In the genomic region with DNA sequence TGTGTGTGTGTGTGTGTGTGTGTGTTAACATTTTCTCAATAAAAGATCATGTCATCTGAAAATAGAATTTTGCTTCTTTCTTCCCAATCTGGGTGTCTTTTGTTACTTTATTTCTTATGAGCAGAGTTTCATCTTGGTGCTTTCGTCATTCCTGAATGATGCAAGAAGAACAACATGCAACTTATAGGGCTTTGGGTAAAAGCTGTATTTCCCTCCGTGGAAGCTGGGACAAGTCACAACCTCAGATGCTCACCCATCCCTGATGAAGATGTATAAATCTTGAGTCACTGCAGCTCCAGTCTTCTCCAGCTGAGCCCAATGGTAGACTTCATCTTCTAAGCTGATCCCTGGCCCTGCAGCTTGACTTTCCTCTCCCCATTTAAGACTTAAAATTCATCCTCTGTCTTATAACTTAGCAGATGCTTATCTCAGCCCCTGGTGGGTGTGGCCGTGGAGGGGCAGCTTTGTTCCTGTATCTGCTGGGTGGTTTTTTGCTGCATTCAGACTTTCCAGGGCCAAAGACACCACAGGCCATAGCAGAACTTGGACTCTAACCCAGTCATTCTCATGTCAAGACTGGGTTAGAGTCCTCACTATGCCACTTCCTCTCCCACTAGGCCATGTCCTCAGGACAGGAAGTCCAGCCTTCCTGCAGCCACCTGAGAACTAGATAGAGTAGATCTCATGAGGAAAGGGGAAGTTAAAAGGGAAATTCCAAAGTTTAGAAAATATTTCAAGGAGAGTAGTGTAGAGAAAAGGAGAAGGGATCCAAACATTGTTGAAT, we compare ENCODE assay signal across 1 cellular context.
TF ChIP-seq lines count a peak whose summit lies in the region.

No MANE protein-coding gene starts in this region.

TF ChIP-seq in GM12878, 131 proteins besides CTCF, POLR2A, EP300 and RAD21 (continued from another document):
- TF ChIP-seq, protein P1, sequence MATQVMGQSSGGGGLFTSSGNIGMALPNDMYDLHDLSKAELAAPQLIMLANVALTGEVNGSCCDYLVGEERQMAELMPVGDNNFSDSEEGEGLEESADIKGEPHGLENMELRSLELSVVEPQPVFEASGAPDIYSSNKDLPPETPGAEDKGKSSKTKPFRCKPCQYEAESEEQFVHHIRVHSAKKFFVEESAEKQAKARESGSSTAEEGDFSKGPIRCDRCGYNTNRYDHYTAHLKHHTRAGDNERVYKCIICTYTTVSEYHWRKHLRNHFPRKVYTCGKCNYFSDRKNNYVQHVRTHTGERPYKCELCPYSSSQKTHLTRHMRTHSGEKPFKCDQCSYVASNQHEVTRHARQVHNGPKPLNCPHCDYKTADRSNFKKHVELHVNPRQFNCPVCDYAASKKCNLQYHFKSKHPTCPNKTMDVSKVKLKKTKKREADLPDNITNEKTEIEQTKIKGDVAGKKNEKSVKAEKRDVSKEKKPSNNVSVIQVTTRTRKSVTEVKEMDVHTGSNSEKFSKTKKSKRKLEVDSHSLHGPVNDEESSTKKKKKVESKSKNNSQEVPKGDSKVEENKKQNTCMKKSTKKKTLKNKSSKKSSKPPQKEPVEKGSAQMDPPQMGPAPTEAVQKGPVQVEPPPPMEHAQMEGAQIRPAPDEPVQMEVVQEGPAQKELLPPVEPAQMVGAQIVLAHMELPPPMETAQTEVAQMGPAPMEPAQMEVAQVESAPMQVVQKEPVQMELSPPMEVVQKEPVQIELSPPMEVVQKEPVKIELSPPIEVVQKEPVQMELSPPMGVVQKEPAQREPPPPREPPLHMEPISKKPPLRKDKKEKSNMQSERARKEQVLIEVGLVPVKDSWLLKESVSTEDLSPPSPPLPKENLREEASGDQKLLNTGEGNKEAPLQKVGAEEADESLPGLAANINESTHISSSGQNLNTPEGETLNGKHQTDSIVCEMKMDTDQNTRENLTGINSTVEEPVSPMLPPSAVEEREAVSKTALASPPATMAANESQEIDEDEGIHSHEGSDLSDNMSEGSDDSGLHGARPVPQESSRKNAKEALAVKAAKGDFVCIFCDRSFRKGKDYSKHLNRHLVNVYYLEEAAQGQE (IDR thresholded peaks at IDR 0.05; ENCODE audit: low read depth, low read length), result no peak
- peak; percentile 71; the same call in 1 of the 2 replicates for TF ChIP-seq SPI1 (IDR thresholded peaks at IDR 0.05; ENCODE audit: borderline replicate concordance, insufficient read depth, low read depth, low read length)
